In the genomic region with DNA sequence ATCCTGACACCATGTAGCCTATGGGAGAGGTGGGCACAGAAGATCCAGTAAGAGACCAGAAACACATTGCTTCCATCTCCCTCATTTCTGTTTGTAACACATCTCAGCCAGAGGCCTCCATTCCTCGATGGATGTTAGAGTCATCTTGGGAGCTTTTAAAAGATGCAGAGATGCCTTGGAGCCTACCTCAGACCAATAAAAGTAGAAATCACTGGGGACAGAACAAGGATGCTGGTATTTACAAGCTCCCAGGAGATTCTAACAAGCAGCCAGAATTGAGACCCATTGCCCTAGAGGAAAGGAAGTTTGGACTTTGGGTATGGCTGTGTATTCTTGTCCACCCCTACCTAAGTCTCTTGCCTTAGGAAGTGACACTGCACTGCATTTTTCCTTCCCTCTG, we compare ENCODE assay signal across 25 cellular contexts. TPM values are rescaled to one million over a fixed set of nuclear protein-coding genes. Genes with fewer than 3 reads are reported as not detected.
"Had no signal": no experiment of that assay in that cellular context is flagged by ENCODE, and none has a peak within 500 bp of the region (broad histone marks: within the 10 kb centered on the region; RNA-seq: fewer than 3 reads in every experiment).

No MANE protein-coding gene starts in this region.

- H3K27ac ChIP-seq: foreskin keratinocyte, hepatocyte, testis had no signal

- H3K4me2 ChIP-seq: hepatocyte had no signal

- H3K27me3 Mint-ChIP-seq: type B pancreatic cell had no signal

- H2AFZ ChIP-seq: hepatocyte had no signal

- H3K27me3 ChIP-seq: brain microvascular endothelial cell, foreskin keratinocyte, hepatocyte, left lung, testis had no signal

- DNase-seq: activated CD4-positive, alpha-beta T cell treated with anti-CD3 and anti-CD28 coated beads for 1 hour; activated CD4-positive, alpha-beta T cell treated with anti-CD3 and anti-CD28 coated beads, Interleukin-2, amount 50 U/mL, for 1 hour; activated CD8-positive, alpha-beta T cell treated with anti-CD3 and anti-CD28 coated beads, Interleukin-2, amount 10 ng/mL, durations not matched to agents 7 days and 5 days; activated gamma-delta T cell; aorta; brain microvascular endothelial cell; dermis blood vessel endothelial cell; effector CD8-positive, alpha-beta T cell; erythroblast; foreskin keratinocyte; glutamatergic neuron; immature natural killer cell; kidney glomerular epithelial cell; left lung; occipital lobe; stimulated activated CD4-positive, alpha-beta T cell treated with anti-CD3 and anti-CD28 coated beads, Interleukin-2, amount 100 ng/mL, for 48 hours; stimulated activated naive CD4-positive, alpha-beta T cell; testis had no signal

- H3K4me1 ChIP-seq: foreskin keratinocyte, left lung, testis had no signal

- ATAC-seq: activated CD8-positive, alpha-beta T cell treated with anti-CD3 and anti-CD28 coated beads, Interleukin-2, amount 10 ng/mL, durations not matched to agents 7 days and 5 days; foreskin keratinocyte; sciatic nerve had no signal

- H3K36me3 Mint-ChIP-seq: activated naive CD4-positive, alpha-beta T cell treated with anti-CD3 and anti-CD28 coated beads, Interleukin-2, amount 50 U/mL, for 24 hours; immature natural killer cell had no signal

- H3K9me3 ChIP-seq: left lung, testis had no signal

- H3K4me3 Mint-ChIP-seq: activated CD8-positive, alpha-beta T cell treated with anti-CD3 and anti-CD28 coated beads, Interleukin-2, amount 10 ng/mL, durations not matched to agents 7 days and 5 days; activated naive CD4-positive, alpha-beta T cell treated with anti-CD3 and anti-CD28 coated beads, Interleukin-2, amount 50 U/mL, for 24 hours; activated T-helper 1 cell treated with anti-CD3 and anti-CD28 coated beads, Interleukin-12 subunit alpha, Interleukin-12 subunit beta, Interleukin-2, Interleukin-4 antibody, amounts not matched to agents 30 ng/mL and 10 ng/mL and 1 ng/mL, durations not matched to agents 14 hours and 24 hours and 36 hours; immature natural killer cell; neural crest cell; type B pancreatic cell had no signal

- H3K79me2 ChIP-seq: hepatocyte had no signal

- H3K27ac Mint-ChIP-seq: activated CD8-positive, alpha-beta T cell treated with anti-CD3 and anti-CD28 coated beads, Interleukin-2, amount 10 ng/mL, durations not matched to agents 7 days and 5 days; activated naive CD4-positive, alpha-beta T cell treated with anti-CD3 and anti-CD28 coated beads, Interleukin-2, amount 50 U/mL, for 24 hours; activated T-helper 1 cell treated with anti-CD3 and anti-CD28 coated beads, Interleukin-12 subunit alpha, Interleukin-12 subunit beta, Interleukin-2, Interleukin-4 antibody, amounts not matched to agents 30 ng/mL and 10 ng/mL and 1 ng/mL, durations not matched to agents 14 hours and 24 hours and 36 hours; immature natural killer cell; type B pancreatic cell had no signal

- FAIRE-seq: TTC549 had no signal

- H3K36me3 ChIP-seq: brain microvascular endothelial cell, left lung had no signal

- H3K9me3 Mint-ChIP-seq: activated naive CD4-positive, alpha-beta T cell treated with anti-CD3 and anti-CD28 coated beads, Interleukin-2, amount 50 U/mL, for 24 hours; activated T-helper 1 cell treated with anti-CD3 and anti-CD28 coated beads, Interleukin-12 subunit alpha, Interleukin-12 subunit beta, Interleukin-2, Interleukin-4 antibody, amounts not matched to agents 30 ng/mL and 10 ng/mL and 1 ng/mL, durations not matched to agents 14 hours and 24 hours and 36 hours; immature natural killer cell; neural crest cell; type B pancreatic cell had no signal

- H3K4me1 Mint-ChIP-seq: activated naive CD4-positive, alpha-beta T cell treated with anti-CD3 and anti-CD28 coated beads, Interleukin-2, amount 50 U/mL, for 24 hours had no signal

- H3K4me3 ChIP-seq: hepatocyte, left lung, testis had no signal

RNA-seq across cellular contexts. Expression of gene HS3ST3A1, which starts 40.8 kb away (rescaled TPM):
- total RNA-seq: activated CD8-positive, alpha-beta T cell treated with anti-CD3 and anti-CD28 coated beads, Interleukin-2, amount 10 ng/mL, durations not matched to agents 7 days and 5 days had no signal
